In the genomic region with DNA sequence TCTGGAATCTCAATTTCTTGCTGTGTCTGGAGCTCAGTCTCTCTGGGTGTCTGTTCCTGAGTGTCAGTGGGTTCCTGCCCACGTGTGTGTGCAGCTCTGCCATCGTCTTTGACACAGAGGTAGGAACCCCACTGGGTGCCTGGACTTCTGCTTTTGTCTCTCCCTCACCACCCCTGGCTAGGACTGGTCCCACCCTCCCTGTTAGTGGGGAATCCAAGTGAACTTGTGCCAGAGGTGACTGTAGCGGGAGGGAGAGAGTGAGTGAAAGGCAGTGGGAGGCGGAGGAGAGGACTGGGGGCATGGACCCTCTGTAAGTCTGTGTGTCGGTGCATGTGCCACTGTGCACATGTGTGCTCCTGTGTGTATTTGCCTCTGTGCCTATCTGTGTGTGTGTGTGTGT, we compare ENCODE assay signal across 33 cellular contexts.
DNase-seq lines count a peak whose midpoint lies in the region; FAIRE-seq and TF ChIP-seq lines count a peak whose summit lies in the region.
"Had no signal": no experiment of that assay in that cellular context is flagged by ENCODE, and none has a peak within 500 bp of the region (broad histone marks: within the 10 kb centered on the region; RNA-seq: fewer than 3 reads in every experiment).

No MANE protein-coding gene starts in this region.

- no peaks in the 10 kb centered on the region for H3K79me1 ChIP-seq in H9 (ENCODE audit: insufficient read depth, low read depth, low read length, poor library complexity, severe bottlenecking)
- peaks cover 2% of the 10 kb centered on the region; the same call in 1 of the 2 replicates for H3K79me1 ChIP-seq in H1 (ENCODE audit: low read depth, low read length)
- H3K79me1 ChIP-seq in neuronal stem cell (ENCODE audit: low read depth, low read length) = no peaks in the 10 kb centered on the region

- H4K91ac ChIP-seq in H9 (ENCODE audit: insufficient read length, low read depth, low read length) (no peak overlapping the region), H1 (replicated peaks; ENCODE audit: insufficient read length, low read length) (no peak overlapping the region), neuronal stem cell (ENCODE audit: low read depth, low read length, poor library complexity) (no peak overlapping the region)

- H3T11ph ChIP-seq in H9 (ENCODE audit: low read length) = no peak overlapping the region

- H3K9ac ChIP-seq in H9 (ENCODE audit: extremely low read depth, insufficient read length, low read length) (no peak overlapping the region), H1 (replicated peaks in 1 of 4; ENCODE audit: extremely low read depth in 1 of 4, low read depth in 3 of 4, low read length in 3 of 4) (no peak overlapping the region), neuronal stem cell (ENCODE audit: low read depth, low read length, poor library complexity) (no peak overlapping the region)
- H3K9ac ChIP-seq: BLaER1 treated with 17β-estradiol and CSF1 and Interleukin-3, amounts not matched to agents 10 nM and 100 nM had no signal

- peaks cover 3 to 10% of the 10 kb centered on the region in 2 experiments; a peak in 3 of 4 replicates for H3K4me1 Mint-ChIP-seq in H9
- H3K4me1 Mint-ChIP-seq: activated T-helper 17 cell treated with anti-CD3 and anti-CD28 coated beads, Interleukin-2, amount 50 U/mL, for 72 hours had no signal

- TF ChIP-seq EP300 in H1 (IDR thresholded peaks at IDR 0.05; ENCODE audit: borderline replicate concordance in 1 of 2, low read depth in 2 of 2, low read length in 2 of 2) = no peak
- no peak for TF ChIP-seq EP300 in stomach (IDR thresholded peaks at IDR 0.05)

- no peak for TF ChIP-seq RAD21 in H1 (IDR thresholded peaks at IDR 0.05 in 1 of 2, conservative IDR thresholded peaks at IDR 0.05 in 1 of 2; ENCODE audit: low read depth in 2 of 2, low read length in 2 of 2)

- H4K8ac ChIP-seq in H9 (replicated peaks; ENCODE audit: insufficient read length, low read depth, low read length) (no peak overlapping the region), H1 (ENCODE audit: extremely low read depth, insufficient read depth, low read length) (no peak overlapping the region; the same call in 1 of the 2 replicates), neuronal stem cell (ENCODE audit: low read depth, low read length) (no peak overlapping the region)

- H3K4me2 ChIP-seq in H9 (ENCODE audit: insufficient read depth, insufficient read length, low read length) (no peak overlapping the region), H1 (ENCODE audit: insufficient read depth in 1 of 2, low read depth in 2 of 2, low read length in 2 of 2) (no peak overlapping the region), neuronal stem cell (ENCODE audit: insufficient read depth, low read length, poor library complexity, severe bottlenecking) (no peak overlapping the region)

- H2AFZ ChIP-seq in H9 (ENCODE audit: low read length) = no peak overlapping the region
- no peak overlapping the region for H2AFZ ChIP-seq in H1 (ENCODE audit: low read length)
- no peak overlapping the region for H2AFZ ChIP-seq in neuronal stem cell (ENCODE audit: low read length)

- no peak overlapping the region for H3K27ac ChIP-seq in H9 (ENCODE audit: insufficient read length, low read depth, low read length)
- no peak overlapping the region for H3K27ac ChIP-seq in H1 (ENCODE audit: low read depth, low read length)
- no peak overlapping the region for H3K27ac ChIP-seq in neuronal stem cell (replicated peaks; ENCODE audit: low read length)
- H3K27ac ChIP-seq in stomach = no peak overlapping the region
- H3K27ac ChIP-seq: BLaER1 treated with 17β-estradiol and CSF1 and Interleukin-3, amounts not matched to agents 10 nM and 100 nM; cardiac muscle cell; spleen; suprapubic skin had no signal

- H3K36me3 Mint-ChIP-seq in H9 (ENCODE audit: insufficient read depth in 1 of 3, low read depth in 3 of 3) = no peaks in the 10 kb centered on the region; a peak in 1 of 7 replicates
- H3K36me3 Mint-ChIP-seq: activated CD4-positive, alpha-beta memory T cell treated with anti-CD3 and anti-CD28 coated beads for 36 hours; activated naive CD4-positive, alpha-beta T cell treated with anti-CD3 and anti-CD28 coated beads, Interleukin-2, amount 50 U/mL, for 72 hours had no signal

- H2BK120ac ChIP-seq in H9 (ENCODE audit: low read depth, low read length, poor library complexity, severe bottlenecking) (no peak overlapping the region), H1 (replicated peaks; ENCODE audit: low read depth, low read length) (no peak overlapping the region), neuronal stem cell (ENCODE audit: low read depth, low read length) (no peak overlapping the region)

- H3K23me2 ChIP-seq in H9 (ENCODE audit: insufficient read length, low read depth, low read length, poor library complexity, severe bottlenecking) (no peaks in the 10 kb centered on the region), H1 (ENCODE audit: low read depth, low read length) (peaks cover 3% of the 10 kb centered on the region; the same call in 1 of the 2 replicates)

- FAIRE-seq in H1 (lab: Jason Lieb, UNC) = no peak
- FAIRE-seq: GM18507, RCC 7860 had no signal

- H2BK15ac ChIP-seq in H9 (ENCODE audit: low read depth, low read length) = no peak overlapping the region
- 0 out of 2 replicates have a peak overlapping the region, but pooled peaks have one; percentile 46 for H2BK15ac ChIP-seq in H1 (ENCODE audit: low read length)
- peak overlapping the region; percentile 18 for H2BK15ac ChIP-seq in neuronal stem cell (ENCODE audit: low read length)

- H3K23ac ChIP-seq in H9 (ENCODE audit: insufficient read length, low read depth, low read length) (no peak overlapping the region), H1 (ENCODE audit: insufficient read length) (no peak overlapping the region), neuronal stem cell (ENCODE audit: low read depth, low read length, poor library complexity) (no peak overlapping the region)

- H3K79me2 ChIP-seq in H9 (ENCODE audit: insufficient read depth, low read length) (no peaks in the 10 kb centered on the region), H1 (ENCODE audit: control insufficient read depth in 1 of 2, insufficient read depth in 2 of 2, low read length in 2 of 2) (no peaks in the 10 kb centered on the region)

- TF ChIP-seq POLR2A in H1 (IDR thresholded peaks at IDR 0.05; ENCODE audit: control extremely low read depth in 1 of 2, low read depth in 2 of 2, low read length in 2 of 2) (no peak), stomach (IDR thresholded peaks at IDR 0.05) (no peak)

- H4K5ac ChIP-seq in H9 (ENCODE audit: insufficient read length, low read depth, low read length) (no peak overlapping the region), H1 (ENCODE audit: insufficient read length, low read depth, low read length) (no peak overlapping the region)

- H3K4me3 ChIP-seq in H1 (ENCODE audit: extremely low read depth in 1 of 4, insufficient read depth in 2 of 4, low read depth in 3 of 4, low read length in 4 of 4) (no peak overlapping the region), neuronal stem cell (ENCODE audit: low read length in 2 of 2) (no peak overlapping the region), MG63 (no peak overlapping the region), stomach (no peak overlapping the region)
- H3K4me3 ChIP-seq: BLaER1 treated with 17β-estradiol and CSF1 and Interleukin-3, amounts not matched to agents 10 nM and 100 nM; cardiac muscle cell; heart left ventricle; spleen; suprapubic skin; uterus had no signal

- H3K4ac ChIP-seq in H9 (ENCODE audit: low read depth, low read length) (no peak overlapping the region), H1 (replicated peaks; ENCODE audit: insufficient read length, low read depth, low read length) (no peak overlapping the region), neuronal stem cell (ENCODE audit: low read length) (no peak overlapping the region)

- H2BK12ac ChIP-seq in H9 (ENCODE audit: insufficient read length, low read depth, low read length) (no peak overlapping the region), H1 (ENCODE audit: low read depth, low read length) (0 out of 2 replicates have a peak overlapping the region, but pooled peaks have one; percentile 27), neuronal stem cell (ENCODE audit: low read length) (no peak overlapping the region)

- H3K18ac ChIP-seq in H9 (ENCODE audit: insufficient read length, low read depth, low read length) = no peak overlapping the region
- no peak overlapping the region; the same call in 1 of the 2 replicates for H3K18ac ChIP-seq in H1 (ENCODE audit: extremely low read depth, low read length)
- peak overlapping the region; percentile 86 for H3K18ac ChIP-seq in neuronal stem cell (ENCODE audit: low read length)

- DNase-seq in H9 (no peak), MV-4-11 (lab: John Stamatoyannopoulos, UW) (peak; percentile 34), H1 (ENCODE audit: low read depth in 1 of 2, low spot score in 2 of 2) (no peak), neuronal stem cell (ENCODE audit: low spot score) (no peak), MG63 (no peak), stomach (no peak), SHP77 treated with DMSO at 0.1 percent for 48 hours (lab: John Stamatoyannopoulos, UW) (no peak), NCI-H526 (lab: John Stamatoyannopoulos, UW) (no peak)
- DNase-seq: activated CD8-positive, alpha-beta memory T cell treated with anti-CD3 and anti-CD28 coated beads, Interleukin-2, amount 50 U/mL, for 4 hours; anterior cingulate cortex; Caco-2; cortex of kidney; DMS79; foreskin fibroblast; HFFc6; left cardiac atrium; mammary epithelial cell; NCI-H1092; NCI-H1694 treated with DMSO at 0.1 percent for 48 hours; NCI-H510A treated with DMSO at 0.1 percent for 48 hours; occipital lobe; T-helper 1 cell had no signal

- H3K36me3 ChIP-seq in H1 (ENCODE audit: control insufficient read depth in 2 of 4, insufficient read depth in 4 of 4, low read length in 3 of 4) (no peaks in the 10 kb centered on the region), neuronal stem cell (replicated peaks in 1 of 2; ENCODE audit: control insufficient read depth in 2 of 2, insufficient read depth in 2 of 2, low read length in 2 of 2) (no peaks in the 10 kb centered on the region), MG63 (no peaks in the 10 kb centered on the region), stomach (no peaks in the 10 kb centered on the region)
- H3K36me3 ChIP-seq: BLaER1 treated with 17β-estradiol and CSF1 and Interleukin-3, amounts not matched to agents 10 nM and 100 nM; cardiac muscle cell; heart left ventricle; spleen; suprapubic skin; uterus had no signal

- 0 out of 2 replicates have a peak overlapping the region, but pooled peaks have one; percentile 25 for H3K14ac ChIP-seq in H9 (ENCODE audit: insufficient read depth, low read length)
- no peak overlapping the region for H3K14ac ChIP-seq in H1 (ENCODE audit: insufficient read length)
- peak overlapping the region; percentile 60 for H3K14ac ChIP-seq in neuronal stem cell (ENCODE audit: low read length)

- CTCF ChIA-PET in H1 (lab: Charles Lee; ENCODE audit: partially characterized antibody) = interaction anchor here (1.1 kb wide), 1 partner anchor 427 kb away, joined by 3 read pairs; no protein-coding TSS in a partner anchor

- no peak overlapping the region for H3K4me3 Mint-ChIP-seq in H9
- H3K4me3 Mint-ChIP-seq: activated CD4-positive, alpha-beta memory T cell treated with anti-CD3 and anti-CD28 coated beads for 36 hours; activated T-helper 17 cell treated with anti-CD3 and anti-CD28 coated beads, Interleukin-2, amount 50 U/mL, for 72 hours; HFFc6 had no signal

- TF ChIP-seq CTCF in H9 (conservative IDR thresholded peaks at IDR 0.05) (no peak), H1 (IDR thresholded peaks at IDR 0.05; ENCODE audit: control extremely low read depth in 1 of 3, insufficient read depth in 1 of 3, low read depth in 1 of 3, low read length in 3 of 3) (no peak), stomach (IDR thresholded peaks at IDR 0.05) (no peak)

- H3K56ac ChIP-seq in H9 (ENCODE audit: insufficient read length, low read depth, low read length) (no peak overlapping the region), H1 (replicated peaks; ENCODE audit: insufficient read length, low read depth, low read length) (no peak overlapping the region)

- H2BK20ac ChIP-seq in H9 (ENCODE audit: low read depth, low read length, poor library complexity, severe bottlenecking) = no peak overlapping the region
- H2BK20ac ChIP-seq in H1 (ENCODE audit: low read length) = no peak overlapping the region

- no CpG with 5 or more reads among the region's 5 CpGs for WGBS in H9 (ENCODE audit: extremely low coverage, insufficient read length, low lambda C conversion rate)
- 78% methylated on average over 5 of the region's 5 CpGs; no CpG with 5 or more reads in 1 of the 2 experiments for WGBS in H1 (ENCODE audit: extremely low coverage in 1 of 2, insufficient coverage in 1 of 2, insufficient read length in 1 of 2, insufficient replicate concordance in 2 of 2, low coverage in 1 of 2, low lambda C conversion rate in 2 of 2, missing lambda C conversion rate in 1 of 2), 2 experiments
- no CpG with 5 or more reads among the region's 5 CpGs for WGBS in neuronal stem cell (ENCODE audit: extremely low coverage in 2 of 2, insufficient read length in 2 of 2, insufficient replicate concordance in 1 of 2), 2 donors
- WGBS in stomach, 5 donors = 43 to 62% (median 54%) methylated on average over 4 to 5 of the region's 5 CpGs

- H4K20me1 ChIP-seq in H9 (ENCODE audit: control insufficient read depth, insufficient read depth, insufficient read length) (no peaks in the 10 kb centered on the region), H1 (replicated peaks in 1 of 2; ENCODE audit: control insufficient read depth in 1 of 2, insufficient read depth in 2 of 2, low read length in 2 of 2) (peaks cover 0 to 3% of the 10 kb centered on the region in 2 experiments)
- H4K20me1 ChIP-seq: BLaER1 treated with 17β-estradiol and CSF1 and Interleukin-3, amounts not matched to agents 10 nM and 100 nM had no signal

- H3K9me3 ChIP-seq in H9 (ENCODE audit: control insufficient read depth, low read depth, low read length) (no peaks in the 10 kb centered on the region), H1 (ENCODE audit: insufficient read depth in 2 of 2, low read depth in 1 of 2, low read length in 1 of 2) (no peaks in the 10 kb centered on the region), neuronal stem cell (replicated peaks in 1 of 2; ENCODE audit: control insufficient read depth in 2 of 2, insufficient read depth in 1 of 2, low read depth in 1 of 2, low read length in 2 of 2) (peaks cover 0 to 2% of the 10 kb centered on the region in 2 donors), MG63 (no peaks in the 10 kb centered on the region), stomach (no peaks in the 10 kb centered on the region)
- H3K9me3 ChIP-seq: heart left ventricle, spleen, suprapubic skin, uterus had no signal

- no peak overlapping the region for H3K27ac Mint-ChIP-seq in H9
- H3K27ac Mint-ChIP-seq: activated CD4-positive, alpha-beta memory T cell treated with anti-CD3 and anti-CD28 coated beads for 36 hours; activated T-helper 17 cell treated with anti-CD3 and anti-CD28 coated beads, Interleukin-2, amount 50 U/mL, for 72 hours; HFFc6 had no signal

- H2AK5ac ChIP-seq in H9 (ENCODE audit: insufficient read length, low read length) (no peak overlapping the region), H1 (ENCODE audit: low read depth, low read length) (peak overlapping the region; percentile 82), neuronal stem cell (ENCODE audit: low read depth, low read length) (peak overlapping the region; percentile 47)

- H2BK5ac ChIP-seq in H9 (ENCODE audit: insufficient read length, low read length) = no peak overlapping the region
- H2BK5ac ChIP-seq in H1 (ENCODE audit: low read depth, low read length) = peak overlapping the region; percentile 52; the same call in 1 of the 2 replicates
- no peak overlapping the region for H2BK5ac ChIP-seq in neuronal stem cell (ENCODE audit: low read length)

- H3K9me3 Mint-ChIP-seq in H9 = no peaks in the 10 kb centered on the region
- H3K9me3 Mint-ChIP-seq: activated CD4-positive, alpha-beta memory T cell treated with anti-CD3 and anti-CD28 coated beads for 36 hours; activated naive CD4-positive, alpha-beta T cell treated with anti-CD3 and anti-CD28 coated beads, Interleukin-2, amount 50 U/mL, for 72 hours; activated T-helper 17 cell treated with anti-CD3 and anti-CD28 coated beads, Interleukin-2, amount 50 U/mL, for 72 hours; HFFc6 had no signal

- H3K27me3 ChIP-seq in H9 (ENCODE audit: insufficient read depth, low read length) (no peaks in the 10 kb centered on the region), H1 (replicated peaks in 1 of 4; ENCODE audit: control insufficient read depth in 3 of 4, extremely low read depth in 1 of 4, insufficient read depth in 3 of 4, low read length in 3 of 4) (no peaks in the 10 kb centered on the region), neuronal stem cell (ENCODE audit: control insufficient read depth in 3 of 3, insufficient read depth in 3 of 3, low read depth in 1 of 3, low read length in 3 of 3) (no peaks in the 10 kb centered on the region), MG63 (no peaks in the 10 kb centered on the region), stomach (no peaks in the 10 kb centered on the region)
- H3K27me3 ChIP-seq: BLaER1 treated with 17β-estradiol and CSF1 and Interleukin-3, amounts not matched to agents 10 nM and 100 nM; cardiac muscle cell; heart left ventricle; spleen; suprapubic skin; uterus had no signal

- POLR2A ChIA-PET in H1 (lab: Charles Lee; ENCODE audit: partially characterized antibody) = no interaction called here

- peaks cover 14% of the 10 kb centered on the region for H3K27me3 Mint-ChIP-seq in H9 (ENCODE audit: low read depth)
- H3K27me3 Mint-ChIP-seq: activated CD4-positive, alpha-beta memory T cell treated with anti-CD3 and anti-CD28 coated beads for 36 hours had no signal

- intact Hi-C loops in stomach (cut with DNase I; ENCODE audit: low total_unique reads) = no loop called here

- H3K4me1 ChIP-seq in H9 (ENCODE audit: insufficient read depth, low read length) = no peaks in the 10 kb centered on the region
- H3K4me1 ChIP-seq in H1 (replicated peaks in 1 of 4; ENCODE audit: control insufficient read depth in 3 of 4, insufficient read depth in 4 of 4, low read length in 3 of 4) = no peaks in the 10 kb centered on the region
- peaks cover 8 to 18% of the 10 kb centered on the region in 2 donors for H3K4me1 ChIP-seq in neuronal stem cell (ENCODE audit: control insufficient read depth in 2 of 2, insufficient read depth in 1 of 2, low read depth in 1 of 2, low read length in 2 of 2)
- H3K4me1 ChIP-seq in stomach = peaks cover 0 to 22% (median 6%) of the 10 kb centered on the region in 4 donors
- H3K4me1 ChIP-seq: Caco-2 had no signal
